In genomic region chr2:88321614-88322248, GRCh38 we compare ENCODE assay signal across 23 cellular contexts.
"Had no signal": no experiment of that assay in that cellular context is flagged by ENCODE, and none has a peak within 500 bp of the region (broad histone marks: within the 10 kb centered on the region; RNA-seq: fewer than 3 reads in every experiment).

No MANE protein-coding gene starts in this region.

- H3K4me1 Mint-ChIP-seq: activated T-helper 17 cell treated with anti-CD3 and anti-CD28 coated beads, Interleukin-2, amount 50 U/mL, for 72 hours; central memory CD8-positive, alpha-beta T cell had no signal

- H3K4me1 ChIP-seq: breast epithelium, heart left ventricle, pancreas, psoas muscle, thyroid gland, upper lobe of right lung had no signal

- H3K9me3 Mint-ChIP-seq: activated T-cell treated with anti-CD3 and anti-CD28 coated beads, Interleukin-2, amount 50 U/mL, for 24 hours; activated T-helper 17 cell treated with anti-CD3 and anti-CD28 coated beads, Interleukin-2, amount 50 U/mL, for 72 hours; central memory CD8-positive, alpha-beta T cell; mesothelial cell of epicardium; stimulated activated naive CD8-positive, alpha-beta T cell treated with anti-CD3 and anti-CD28 coated beads, Interleukin-15, Interleukin-2, amounts not matched to agents 100 ng/mL and 50 ng/mL, for 24 hours had no signal

- ATAC-seq: activated T-helper 17 cell treated with anti-CD3 and anti-CD28 coated beads, Interleukin-2, amount 50 U/mL, for 72 hours; heart left ventricle; left colon; naive thymus-derived CD8-positive, alpha-beta T cell; pancreas; psoas muscle; right cardiac atrium; upper lobe of right lung had no signal

- H3K36me3 ChIP-seq: breast epithelium, heart left ventricle, pancreas, thyroid gland, upper lobe of right lung, WERI-Rb-1 had no signal

- H3K36me3 Mint-ChIP-seq: activated naive CD8-positive, alpha-beta T cell; mesothelial cell of epicardium; naive thymus-derived CD8-positive, alpha-beta T cell had no signal

- H3K27ac Mint-ChIP-seq: activated naive CD8-positive, alpha-beta T cell; activated T-cell treated with anti-CD3 and anti-CD28 coated beads, Interleukin-2, amount 50 U/mL, for 24 hours; activated T-helper 17 cell treated with anti-CD3 and anti-CD28 coated beads, Interleukin-2, amount 50 U/mL, for 72 hours; mesothelial cell of epicardium; naive thymus-derived CD8-positive, alpha-beta T cell; stimulated activated naive CD8-positive, alpha-beta T cell treated with anti-CD3 and anti-CD28 coated beads, Interleukin-15, Interleukin-2, amounts not matched to agents 100 ng/mL and 50 ng/mL, for 24 hours had no signal

- FAIRE-seq: colon, keratinocyte, pancreas, TTC549 had no signal

- H3K27me3 ChIP-seq: breast epithelium, pancreas, thyroid gland had no signal

- DNase-seq: activated T-cell treated with anti-CD3 and anti-CD28 coated beads, Interleukin-2, amount 50 U/mL, for 24 hours; heart left ventricle; left colon; naive thymus-derived CD8-positive, alpha-beta T cell; pancreas; psoas muscle; right cardiac atrium; stimulated activated CD4-positive, alpha-beta T cell treated with anti-CD3 and anti-CD28 coated beads, Interleukin-12 subunit alpha, Interleukin-12 subunit beta, amount 100 ng/mL, for 4 hours; substantia nigra; T-helper 1 cell; thyroid gland; upper lobe of right lung; WERI-Rb-1 had no signal

- H3K9me3 ChIP-seq: breast epithelium, pancreas, psoas muscle, thyroid gland, upper lobe of right lung had no signal

- H3K27ac ChIP-seq: breast epithelium, epithelial cell of prostate, heart left ventricle, pancreas, psoas muscle, thyroid gland, upper lobe of right lung, WERI-Rb-1 had no signal

- H3K4me3 ChIP-seq: breast epithelium, heart left ventricle, pancreas, psoas muscle, thyroid gland, upper lobe of right lung had no signal

- H3K4me3 Mint-ChIP-seq: activated naive CD8-positive, alpha-beta T cell; activated T-cell treated with anti-CD3 and anti-CD28 coated beads, Interleukin-2, amount 50 U/mL, for 24 hours; activated T-helper 17 cell treated with anti-CD3 and anti-CD28 coated beads, Interleukin-2, amount 50 U/mL, for 72 hours; central memory CD8-positive, alpha-beta T cell; mesothelial cell of epicardium; naive thymus-derived CD8-positive, alpha-beta T cell; stimulated activated naive CD8-positive, alpha-beta T cell treated with anti-CD3 and anti-CD28 coated beads, Interleukin-15, Interleukin-2, amounts not matched to agents 100 ng/mL and 50 ng/mL, for 24 hours had no signal
